Comparison of ENCODE assay signal across 8 cellular contexts in the genomic region with DNA sequence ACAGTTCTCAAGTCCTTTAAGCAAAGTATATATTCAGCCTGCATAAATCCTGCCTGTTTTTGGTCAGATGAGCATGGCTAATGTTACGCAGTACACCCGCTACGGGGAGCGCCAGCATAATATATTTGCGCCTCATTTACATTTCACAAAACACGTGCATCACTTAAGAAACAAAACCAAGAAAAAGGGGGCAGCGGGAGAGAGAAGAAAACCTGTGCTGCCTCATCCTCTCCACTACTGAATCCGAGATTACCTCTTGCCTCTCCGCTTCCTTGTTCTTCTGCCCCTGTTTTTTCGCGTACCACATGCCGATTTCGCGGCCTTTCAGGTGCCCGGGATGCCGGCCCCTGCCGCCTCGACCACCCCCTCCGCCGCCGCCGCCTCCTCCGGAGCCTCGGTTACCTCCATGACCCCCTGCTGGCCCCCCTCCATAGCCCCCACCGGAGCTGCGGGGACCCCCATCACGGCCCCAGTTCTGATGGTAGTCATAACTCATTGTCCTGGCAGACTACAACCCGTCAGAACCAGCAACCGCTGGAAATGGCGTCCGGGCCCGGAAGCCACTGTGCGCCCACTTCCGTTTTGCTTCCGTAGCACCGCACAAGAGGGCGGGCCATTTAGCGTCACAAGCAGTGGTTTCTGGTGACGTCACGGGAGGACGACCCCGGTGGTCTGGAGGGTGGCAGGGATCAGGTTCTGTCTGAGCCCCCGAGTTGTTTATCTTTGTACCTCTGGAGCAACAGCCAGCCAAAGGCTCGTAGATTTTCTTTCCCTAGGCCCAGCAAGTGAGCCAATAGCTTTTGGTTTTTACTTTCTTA. TPM values are rescaled to one million over a fixed set of nuclear protein-coding genes. Genes with fewer than 3 reads are reported as not detected.
DNase-seq lines count a peak whose midpoint lies in the region; ATAC-seq, FAIRE-seq and TF ChIP-seq lines count a peak whose summit lies in the region.

A gene with protein sequence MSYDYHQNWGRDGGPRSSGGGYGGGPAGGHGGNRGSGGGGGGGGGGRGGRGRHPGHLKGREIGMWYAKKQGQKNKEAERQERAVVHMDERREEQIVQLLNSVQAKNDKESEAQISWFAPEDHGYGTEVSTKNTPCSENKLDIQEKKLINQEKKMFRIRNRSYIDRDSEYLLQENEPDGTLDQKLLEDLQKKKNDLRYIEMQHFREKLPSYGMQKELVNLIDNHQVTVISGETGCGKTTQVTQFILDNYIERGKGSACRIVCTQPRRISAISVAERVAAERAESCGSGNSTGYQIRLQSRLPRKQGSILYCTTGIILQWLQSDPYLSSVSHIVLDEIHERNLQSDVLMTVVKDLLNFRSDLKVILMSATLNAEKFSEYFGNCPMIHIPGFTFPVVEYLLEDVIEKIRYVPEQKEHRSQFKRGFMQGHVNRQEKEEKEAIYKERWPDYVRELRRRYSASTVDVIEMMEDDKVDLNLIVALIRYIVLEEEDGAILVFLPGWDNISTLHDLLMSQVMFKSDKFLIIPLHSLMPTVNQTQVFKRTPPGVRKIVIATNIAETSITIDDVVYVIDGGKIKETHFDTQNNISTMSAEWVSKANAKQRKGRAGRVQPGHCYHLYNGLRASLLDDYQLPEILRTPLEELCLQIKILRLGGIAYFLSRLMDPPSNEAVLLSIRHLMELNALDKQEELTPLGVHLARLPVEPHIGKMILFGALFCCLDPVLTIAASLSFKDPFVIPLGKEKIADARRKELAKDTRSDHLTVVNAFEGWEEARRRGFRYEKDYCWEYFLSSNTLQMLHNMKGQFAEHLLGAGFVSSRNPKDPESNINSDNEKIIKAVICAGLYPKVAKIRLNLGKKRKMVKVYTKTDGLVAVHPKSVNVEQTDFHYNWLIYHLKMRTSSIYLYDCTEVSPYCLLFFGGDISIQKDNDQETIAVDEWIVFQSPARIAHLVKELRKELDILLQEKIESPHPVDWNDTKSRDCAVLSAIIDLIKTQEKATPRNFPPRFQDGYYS (minus strand): TSS at position 567 of the 818 bp plus-strand sequence. CDS start 71 bp downstream, at position 496.

- ATAC-seq in GM18505 (IDR thresholded peaks at IDR 0.05; ENCODE audit: unreplicated experiment): peak; percentile 95
- peak; percentile 94 for ATAC-seq in HG02973 (IDR thresholded peaks at IDR 0.05; ENCODE audit: unreplicated experiment)

- H3K4me3 ChIP-seq in astrocyte (ENCODE audit: insufficient read depth, low read depth, low read length) (peak within 1 kb of the TSS; percentile 84), hepatocyte (peak within 1 kb of the TSS; percentile 68)

- FAIRE-seq in astrocyte (lab: Jason Lieb, UNC): no peak

- no peaks in the 10 kb centered on the region for H3K27me3 Mint-ChIP-seq in T-helper 2 cell treated with Interferon-gamma antibody and Interleukin-4, amounts not matched to agents 5 μg/mL and 100 μg/mL, for 36 hours (ENCODE audit: low read depth)
- no peaks in the 10 kb centered on the region for H3K27me3 Mint-ChIP-seq in astrocyte (ENCODE audit: low read depth, unreplicated experiment)

- H3K27ac Mint-ChIP-seq in T-helper 2 cell treated with Interferon-gamma antibody and Interleukin-4, amounts not matched to agents 5 μg/mL and 100 μg/mL, for 36 hours: peak within 1 kb of the TSS; percentile 98
- peak within 1 kb of the TSS; percentile 95 for H3K27ac Mint-ChIP-seq in astrocyte (ENCODE audit: unreplicated experiment)

- peaks cover 13% of the 10 kb centered on the region for H3K36me3 Mint-ChIP-seq in T-helper 2 cell treated with Interferon-gamma antibody and Interleukin-4, amounts not matched to agents 5 μg/mL and 100 μg/mL, for 36 hours (ENCODE audit: low read depth)
- no peaks in the 10 kb centered on the region for H3K36me3 Mint-ChIP-seq in astrocyte (ENCODE audit: low read depth, unreplicated experiment)

- no peaks in the 10 kb centered on the region for H3K9me2 ChIP-seq in hepatocyte (replicated peaks; ENCODE audit: insufficient read depth)

- TF ChIP-seq CTCF in astrocyte (IDR thresholded peaks at IDR 0.05; ENCODE audit: insufficient read depth, low read depth, low read length) (no peak), hepatocyte (IDR thresholded peaks at IDR 0.05; ENCODE audit: poor library complexity) (peak; percentile 48)

- DNase-seq in NCI-H1930 (lab: John Stamatoyannopoulos, UW) (peak; percentile 88 to 89), astrocyte (ENCODE audit: low read depth) (peak; percentile 88), hepatocyte (ENCODE audit: low spot score) (peak; percentile 96), renal cortical epithelial cell (ENCODE audit: low read depth) (peak; percentile 78), cortex of kidney (lab: John Stamatoyannopoulos, UW) (no peak)
- DNase-seq in T-helper 2 cell treated with Interferon-gamma antibody and Interleukin-4, amounts not matched to agents 5 μg/mL and 100 μg/mL, for 36 hours (ENCODE audit: low spot score): peak; percentile 85

- peak within 1 kb of the TSS; percentile 89 for H3K27ac ChIP-seq in astrocyte (ENCODE audit: low read depth, low read length)
- peak within 1 kb of the TSS; percentile 98 for H3K27ac ChIP-seq in hepatocyte

- peak; percentile 94 for TF ChIP-seq POLR2A in GM18505 (IDR thresholded peaks at IDR 0.05; ENCODE audit: borderline replicate concordance, extremely low read depth, insufficient read depth, insufficient read length)

- WGBS in hepatocyte (ENCODE audit: low lambda C conversion rate, missing lambda C conversion rate): 1% methylated on average over 39 of the region's 44 CpGs

- H3K4me2 ChIP-seq in astrocyte (ENCODE audit: low read length) (peak within 1 kb of the TSS; percentile 88), hepatocyte (peak within 1 kb of the TSS; percentile 73)

- H3K4me1 Mint-ChIP-seq in T-helper 2 cell treated with Interferon-gamma antibody and Interleukin-4, amounts not matched to agents 5 μg/mL and 100 μg/mL, for 36 hours (ENCODE audit: low read depth): peaks cover 25% of the 10 kb centered on the region
- peaks cover 4% of the 10 kb centered on the region for H3K4me1 Mint-ChIP-seq in astrocyte (ENCODE audit: low read depth, unreplicated experiment)

- H3K4me1 ChIP-seq in astrocyte (ENCODE audit: insufficient read depth, low read length) (no peaks in the 10 kb centered on the region), hepatocyte (ENCODE audit: insufficient read depth) (peaks cover 20% of the 10 kb centered on the region)

- peak within 1 kb of the TSS; percentile 95 for H3K4me3 Mint-ChIP-seq in T-helper 2 cell treated with Interferon-gamma antibody and Interleukin-4, amounts not matched to agents 5 μg/mL and 100 μg/mL, for 36 hours
- H3K4me3 Mint-ChIP-seq in astrocyte (ENCODE audit: unreplicated experiment): peak within 1 kb of the TSS; percentile 95

- peak within 1 kb of the TSS; percentile 67 for H2AFZ ChIP-seq in astrocyte (ENCODE audit: low read depth, low read length)
- H2AFZ ChIP-seq in hepatocyte: peak within 1 kb of the TSS; percentile 83

- no peaks in the 10 kb centered on the region for H3K9me3 ChIP-seq in astrocyte (ENCODE audit: insufficient read depth, low read depth, low read length)
- H3K9me3 ChIP-seq in hepatocyte (ENCODE audit: low read depth): no peaks in the 10 kb centered on the region

- H3K36me3 ChIP-seq in astrocyte (ENCODE audit: insufficient read depth, low read length): no peaks in the 10 kb centered on the region
- no peaks in the 10 kb centered on the region for H3K36me3 ChIP-seq in hepatocyte (replicated peaks; ENCODE audit: insufficient read depth, low read depth)

- H3K9ac ChIP-seq in astrocyte (ENCODE audit: low read length): peak within 1 kb of the TSS; percentile 87

- peaks cover 50% of the 10 kb centered on the region for H3K79me2 ChIP-seq in astrocyte (ENCODE audit: insufficient read depth, low read length)
- H3K79me2 ChIP-seq in hepatocyte: peaks cover 46% of the 10 kb centered on the region

- no peaks in the 10 kb centered on the region for H3K9me3 Mint-ChIP-seq in T-helper 2 cell treated with Interferon-gamma antibody and Interleukin-4, amounts not matched to agents 5 μg/mL and 100 μg/mL, for 36 hours
- H3K9me3 Mint-ChIP-seq in astrocyte (ENCODE audit: unreplicated experiment): no peaks in the 10 kb centered on the region

- no peaks in the 10 kb centered on the region for H3K27me3 ChIP-seq in astrocyte (ENCODE audit: insufficient read depth, low read length)
- no peaks in the 10 kb centered on the region for H3K27me3 ChIP-seq in hepatocyte

- peaks cover 35% of the 10 kb centered on the region for H4K20me1 ChIP-seq in astrocyte (ENCODE audit: insufficient read depth, low read length)
- peaks cover 24% of the 10 kb centered on the region for H4K20me1 ChIP-seq in hepatocyte (ENCODE audit: insufficient read depth, poor library complexity, severe bottlenecking)

RNA-seq across cellular contexts. Expression of the gene that starts here (rescaled TPM):
- 68.9 and 70.4 TPM in 2 replicates for total RNA-seq in astrocyte
- total RNA-seq in hepatocyte: 52.4 and 60.9 TPM in 2 replicates
- polyA plus RNA-seq in hepatocyte: 29.6 and 33.9 TPM in 2 replicates
- 46.9 and 78.3 TPM in 2 replicates for total RNA-seq in renal cortical epithelial cell
